14 cellular contexts compared by ENCODE assay signal in the genomic region with DNA sequence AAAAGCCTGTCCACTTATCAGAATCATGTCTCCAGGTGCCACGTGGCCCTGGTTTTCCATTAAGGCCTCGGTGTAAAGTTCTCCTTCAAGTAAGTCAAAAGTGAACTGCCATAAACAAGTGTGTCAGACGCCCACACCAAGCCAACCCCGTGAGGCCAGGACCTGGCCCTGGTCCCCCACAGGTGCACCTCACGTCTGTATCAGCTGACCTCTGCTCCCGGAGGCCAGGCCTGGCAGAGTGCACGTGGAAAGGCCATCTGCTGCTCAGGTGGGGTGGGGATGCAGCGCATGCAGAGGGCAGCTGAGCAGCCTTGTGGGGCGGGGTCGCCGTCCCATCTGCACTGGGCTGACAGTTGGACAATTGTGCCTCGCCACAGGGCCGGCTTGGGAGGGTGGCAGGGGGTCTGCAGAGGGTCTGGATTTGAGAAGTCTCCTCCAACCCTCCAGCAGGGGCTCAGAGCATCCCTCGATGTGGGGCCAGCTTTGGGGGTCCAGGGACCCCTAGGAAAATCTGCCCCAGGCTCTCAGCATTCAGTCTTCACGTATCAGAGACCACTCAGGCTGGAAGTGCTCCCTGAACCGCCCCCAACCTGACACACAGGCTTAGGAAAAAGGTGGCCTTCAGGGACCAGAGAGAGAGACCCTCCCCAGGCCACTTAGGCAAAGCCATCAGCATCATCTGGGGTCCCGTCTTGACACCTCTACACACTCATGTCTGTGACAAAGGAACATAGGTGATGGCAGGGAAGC. TPM values are rescaled to one million over a fixed set of nuclear protein-coding genes. Genes with fewer than 3 reads are reported as not detected.
DNase-seq lines count a peak whose midpoint lies in the region; ATAC-seq and TF ChIP-seq lines count a peak whose summit lies in the region.
"Had no signal": no experiment of that assay in that cellular context is flagged by ENCODE, and none has a peak within 500 bp of the region (broad histone marks: within the 10 kb centered on the region; RNA-seq: fewer than 3 reads in every experiment).

No MANE protein-coding gene starts in this region.

- H3K9me3 ChIP-seq in iPS-15b (ENCODE audit: control insufficient read depth, insufficient read depth, low read length) = no peaks in the 10 kb centered on the region

- DNase-seq in GM06990 (ENCODE audit: extremely low read depth, insufficient read length) (peak; percentile 2), activated B cell treated with CpG ODN at 0.5 μM for 24 hours (peak; percentile 12), hippocampal formation (lab: John Stamatoyannopoulos, UW) (no peak), KG1 (lab: John Stamatoyannopoulos, UW) (no peak)
- DNase-seq in stimulated activated naive B cell treated with anti-CD40 and anti-IgM and Interleukin-4, amounts not matched to agents 10 μg/mL and 1 μg/mL and 100 μg/mL, for 72 hours = no peak
- DNase-seq: DMS53, HFFc6, naive B cell, NCI-H2081 treated with DMSO at 0.1 percent for 48 hours had no signal

- no peaks in the 10 kb centered on the region for H3K4me1 ChIP-seq in iPS-15b (ENCODE audit: control insufficient read depth, insufficient read depth, low read length)

- POLR2A ChIA-PET in activated B cell treated with CpG ODN at 0.5 μM for 24 hours (lab: Charles Lee) = no interaction called here

- H3K9ac ChIP-seq in iPS-15b (ENCODE audit: low read depth, low read length) = peak overlapping the region; percentile 37

- no peaks in the 10 kb centered on the region for H3K9me3 Mint-ChIP-seq in activated B cell treated with CpG ODN at 0.5 μM for 24 hours
- H3K9me3 Mint-ChIP-seq in stimulated activated naive B cell treated with anti-CD40 and anti-IgM and Interleukin-4, amounts not matched to agents 10 μg/mL and 1 μg/mL and 100 μg/mL, for 72 hours = no peaks in the 10 kb centered on the region
- H3K9me3 Mint-ChIP-seq: HFFc6, IgD-negative memory B cell, naive B cell had no signal

- ATAC-seq in activated B cell treated with CpG ODN at 0.5 μM for 24 hours (ENCODE audit: low read depth) (no peak), GM19463 (IDR thresholded peaks at IDR 0.05; ENCODE audit: unreplicated experiment) (no peak)
- no peak for ATAC-seq in stimulated activated naive B cell treated with anti-CD40 and anti-IgM and Interleukin-4, amounts not matched to agents 10 μg/mL and 1 μg/mL and 100 μg/mL, for 72 hours (replicated peaks)
- ATAC-seq: esophagus mucosa had no signal

- H3K4me3 ChIP-seq in GM06990 (replicated peaks; ENCODE audit: low read depth, low read length) = no peak overlapping the region
- H3K4me3 ChIP-seq in iPS-15b (ENCODE audit: low read depth, low read length) = no peak overlapping the region
- H3K4me3 ChIP-seq: cardiac muscle cell had no signal

- H3K27me3 Mint-ChIP-seq in activated B cell treated with CpG ODN at 0.5 μM for 24 hours = no peaks in the 10 kb centered on the region
- H3K27me3 Mint-ChIP-seq in stimulated activated naive B cell treated with anti-CD40 and anti-IgM and Interleukin-4, amounts not matched to agents 10 μg/mL and 1 μg/mL and 100 μg/mL, for 72 hours = no peaks in the 10 kb centered on the region
- H3K27me3 Mint-ChIP-seq: IgD-negative memory B cell, naive B cell had no signal

- H3K4me1 Mint-ChIP-seq in activated B cell treated with CpG ODN at 0.5 μM for 24 hours = peaks cover 4% of the 10 kb centered on the region
- peaks cover 26 to 45% of the 10 kb centered on the region in 2 donors for H3K4me1 Mint-ChIP-seq in stimulated activated naive B cell treated with anti-CD40 and anti-IgM and Interleukin-4, amounts not matched to agents 10 μg/mL and 1 μg/mL and 100 μg/mL, for 72 hours

- peaks cover 2% of the 10 kb centered on the region; the same call in 1 of the 2 replicates for H3K36me3 ChIP-seq in GM06990 (ENCODE audit: control insufficient read depth, insufficient read depth, low read length)
- peaks cover 19% of the 10 kb centered on the region for H3K36me3 ChIP-seq in iPS-15b (ENCODE audit: control insufficient read depth, insufficient read depth, low read length)
- H3K36me3 ChIP-seq: cardiac muscle cell had no signal

- TF ChIP-seq CTCF in GM06990 (IDR thresholded peaks at IDR 0.05; ENCODE audit: insufficient read depth, low read length, poor library complexity, severe bottlenecking) (no peak), activated B cell treated with CpG ODN at 0.5 μM for 24 hours (IDR thresholded peaks at IDR 0.05) (no peak)

- peaks cover 2% of the 10 kb centered on the region for H3K36me3 Mint-ChIP-seq in activated B cell treated with CpG ODN at 0.5 μM for 24 hours (ENCODE audit: low read depth)
- H3K36me3 Mint-ChIP-seq in stimulated activated naive B cell treated with anti-CD40 and anti-IgM and Interleukin-4, amounts not matched to agents 10 μg/mL and 1 μg/mL and 100 μg/mL, for 72 hours = peaks cover 8 to 21% of the 10 kb centered on the region in 2 donors
- H3K36me3 Mint-ChIP-seq: IgD-negative memory B cell, naive B cell had no signal

- CTCF ChIA-PET in activated B cell treated with CpG ODN at 0.5 μM for 24 hours (lab: Charles Lee) = no interaction called here

- H3K4me3 Mint-ChIP-seq in activated B cell treated with CpG ODN at 0.5 μM for 24 hours = no peak overlapping the region
- H3K4me3 Mint-ChIP-seq in stimulated activated naive B cell treated with anti-CD40 and anti-IgM and Interleukin-4, amounts not matched to agents 10 μg/mL and 1 μg/mL and 100 μg/mL, for 72 hours = no peak overlapping the region
- H3K4me3 Mint-ChIP-seq: HFFc6 had no signal

- H3K27ac Mint-ChIP-seq in activated B cell treated with CpG ODN at 0.5 μM for 24 hours = no peak overlapping the region
- peak overlapping the region; percentile 14 for H3K27ac Mint-ChIP-seq in stimulated activated naive B cell treated with anti-CD40 and anti-IgM and Interleukin-4, amounts not matched to agents 10 μg/mL and 1 μg/mL and 100 μg/mL, for 72 hours
- H3K27ac Mint-ChIP-seq: HFFc6, IgD-negative memory B cell, naive B cell had no signal

- no peaks in the 10 kb centered on the region for H3K27me3 ChIP-seq in GM06990 (replicated peaks; ENCODE audit: control insufficient read depth, insufficient read depth, low read length)
- H3K27me3 ChIP-seq in iPS-15b (ENCODE audit: control insufficient read depth, insufficient read depth, low read length) = no peaks in the 10 kb centered on the region
- H3K27me3 ChIP-seq: cardiac muscle cell had no signal

- intact Hi-C loops in activated B cell treated with CpG ODN at 0.5 μM for 24 hours (cut with micrococcal nuclease) = no loop called here

RNA-seq across cellular contexts. Expression of gene SLC19A1, which starts 3.0 kb away (rescaled TPM):
- 7.4 and 10.7 TPM in 2 replicates for total RNA-seq in activated B cell treated with CpG ODN at 0.5 μM for 24 hours

Comparison
In these comparisons a context has a peak if more than half of its experiments do, and no peak if none do; other contexts are left out.
1. DNase-seq: peak in GM06990 (single experiment) and activated B cell treated with CpG ODN at 0.5 μM for 24 hours (single experiment); none in stimulated activated naive B cell treated with anti-CD40 and anti-IgM and Interleukin-4, amounts not matched to agents 10 μg/mL and 1 μg/mL and 100 μg/mL, for 72 hours (single experiment), hippocampal formation (0 of 2) and KG1 (single experiment).